ENCODE assay signal across 1 cellular context in the genomic region with DNA sequence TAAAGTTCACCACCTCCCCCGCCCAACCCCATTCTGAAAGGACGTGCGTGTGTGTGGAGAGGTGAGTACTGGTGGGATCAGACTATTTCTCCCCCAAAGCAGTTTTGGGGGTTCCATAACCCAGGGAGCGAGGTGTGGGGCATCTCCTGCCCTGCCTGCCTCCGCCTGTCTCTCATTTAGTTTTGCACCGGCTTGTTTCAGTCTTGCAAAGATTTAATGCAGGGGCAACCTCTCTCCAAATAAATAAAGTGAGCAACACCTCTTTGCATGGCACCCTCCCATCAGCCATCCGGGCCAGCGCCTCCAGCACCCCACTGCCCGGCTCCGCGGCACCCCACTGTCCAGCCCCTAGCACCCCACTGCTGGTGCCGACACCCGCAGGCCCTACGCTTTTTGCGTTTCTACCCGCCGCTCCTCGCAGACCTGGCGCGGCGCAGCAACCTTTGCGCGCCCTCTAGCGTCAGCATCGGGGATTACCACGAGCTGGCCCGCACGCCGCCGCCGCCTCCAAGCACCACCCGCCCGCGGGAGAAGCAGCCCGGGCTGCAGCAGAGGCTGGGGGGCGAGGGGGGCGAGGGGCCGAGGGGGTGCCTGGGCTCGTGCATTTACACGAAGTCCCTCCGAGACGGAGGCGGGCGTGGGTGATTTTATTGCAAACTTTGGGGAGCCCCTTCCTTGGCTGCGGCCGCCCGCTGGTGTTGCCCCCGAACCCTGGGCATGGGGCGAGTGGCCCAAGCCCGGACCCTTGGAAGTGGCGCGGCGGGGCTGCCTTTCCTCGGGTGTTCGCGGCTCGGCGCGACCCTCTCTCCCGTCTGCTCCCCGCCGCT.
TF ChIP-seq lines count a peak whose summit lies in the region.

No MANE protein-coding gene starts in this region.

TF ChIP-seq in HepG2, 621 proteins besides CTCF, POLR2A, EP300 and RAD21 (continued from another document and continues in another):
- TF ChIP-seq ZSCAN5A (CRISPR knock-in tag; IDR thresholded peaks at IDR 0.05; ENCODE audit: borderline replicate concordance) (no peak), ZFX (CRISPR knock-in tag; IDR thresholded peaks at IDR 0.05; ENCODE audit: low read depth) (no peak), NR2F2 (IDR thresholded peaks at IDR 0.05; ENCODE audit: borderline replicate concordance, low read depth) (no peak), ZNF772 (CRISPR knock-in tag; IDR thresholded peaks at IDR 0.05) (no peak), AGO1 (IDR thresholded peaks at IDR 0.05; ENCODE audit: low read depth, low read length, poor library complexity, severe bottlenecking) (peak; percentile 57), ZSCAN29 (CRISPR knock-in tag; conservative IDR thresholded peaks at IDR 0.05) (no peak), ZMYM3 (CRISPR knock-in tag; IDR thresholded peaks at IDR 0.05) (no peak), NONO (IDR thresholded peaks at IDR 0.05) (no peak), NONO (CRISPR knock-in tag; conservative IDR thresholded peaks at IDR 0.05) (0 out of 2 replicates have a peak, but pooled peaks have one; percentile 39), ZNF724P (CRISPR knock-in tag; IDR thresholded peaks at IDR 0.05; ENCODE audit: borderline replicate concordance) (peak; percentile 62; the same call in 1 of the 2 replicates), HNRNPLL (IDR thresholded peaks at IDR 0.05; ENCODE audit: low read depth, low read length, poor library complexity, severe bottlenecking) (peak; percentile 100), TAF1 (CRISPR knock-in tag; IDR thresholded peaks at IDR 0.05) (no peak), STAT5B (CRISPR knock-in tag; IDR thresholded peaks at IDR 0.05) (no peak), MTA3 (CRISPR knock-in tag; IDR thresholded peaks at IDR 0.05) (no peak), TOPORS (CRISPR knock-in tag; IDR thresholded peaks at IDR 0.05) (no peak), UBTF (CRISPR knock-in tag; IDR thresholded peaks at IDR 0.05) (no peak), HOXA5 (CRISPR knock-in tag; IDR thresholded peaks at IDR 0.05) (no peak), EED (CRISPR knock-in tag; IDR thresholded peaks at IDR 0.05) (no peak), ZNF362 (CRISPR knock-in tag; IDR thresholded peaks at IDR 0.05; ENCODE audit: borderline replicate concordance) (no peak), NFE2L2 (IDR thresholded peaks at IDR 0.05; ENCODE audit: low read length) (no peak), ZNF556 (CRISPR knock-in tag; IDR thresholded peaks at IDR 0.05; ENCODE audit: borderline replicate concordance) (no peak), ATF3 (CRISPR knock-in tag; IDR thresholded peaks at IDR 0.05) (no peak), ZNF143 (CRISPR knock-in tag; IDR thresholded peaks at IDR 0.05) (no peak), ZNF263 (CRISPR knock-in tag; IDR thresholded peaks at IDR 0.05) (no peak), ZNF574 (CRISPR knock-in tag; IDR thresholded peaks at IDR 0.05) (peak; percentile 20; the same call in 1 of the 2 replicates), FOXA3 (CRISPR knock-in tag; IDR thresholded peaks at IDR 0.05) (no peak), SYNCRIP (IDR thresholded peaks at IDR 0.05; ENCODE audit: insufficient read depth, low read depth, low read length) (no peak), HNF1B (CRISPR knock-in tag; IDR thresholded peaks at IDR 0.05) (0 out of 2 replicates have a peak, but pooled peaks have one; percentile 32)
- TF ChIP-seq, protein P1, sequence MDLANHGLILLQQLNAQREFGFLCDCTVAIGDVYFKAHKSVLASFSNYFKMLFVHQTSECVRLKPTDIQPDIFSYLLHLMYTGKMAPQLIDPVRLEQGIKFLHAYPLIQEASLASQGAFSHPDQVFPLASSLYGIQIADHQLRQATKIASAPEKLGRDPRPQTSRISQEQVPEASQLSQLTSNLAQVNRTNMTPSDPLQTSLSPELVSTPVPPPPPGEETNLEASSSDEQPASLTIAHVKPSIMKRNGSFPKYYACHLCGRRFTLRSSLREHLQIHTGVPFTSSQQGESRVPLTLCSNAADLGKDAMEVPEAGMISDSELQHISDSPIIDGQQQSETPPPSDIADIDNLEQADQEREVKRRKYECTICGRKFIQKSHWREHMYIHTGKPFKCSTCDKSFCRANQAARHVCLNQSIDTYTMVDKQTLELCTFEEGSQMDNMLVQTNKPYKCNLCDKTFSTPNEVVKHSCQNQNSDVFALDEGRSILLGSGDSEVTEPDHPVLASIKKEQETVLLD (CRISPR knock-in tag; IDR thresholded peaks at IDR 0.05; ENCODE audit: low read depth): no peak
- TF ChIP-seq, protein P2, sequence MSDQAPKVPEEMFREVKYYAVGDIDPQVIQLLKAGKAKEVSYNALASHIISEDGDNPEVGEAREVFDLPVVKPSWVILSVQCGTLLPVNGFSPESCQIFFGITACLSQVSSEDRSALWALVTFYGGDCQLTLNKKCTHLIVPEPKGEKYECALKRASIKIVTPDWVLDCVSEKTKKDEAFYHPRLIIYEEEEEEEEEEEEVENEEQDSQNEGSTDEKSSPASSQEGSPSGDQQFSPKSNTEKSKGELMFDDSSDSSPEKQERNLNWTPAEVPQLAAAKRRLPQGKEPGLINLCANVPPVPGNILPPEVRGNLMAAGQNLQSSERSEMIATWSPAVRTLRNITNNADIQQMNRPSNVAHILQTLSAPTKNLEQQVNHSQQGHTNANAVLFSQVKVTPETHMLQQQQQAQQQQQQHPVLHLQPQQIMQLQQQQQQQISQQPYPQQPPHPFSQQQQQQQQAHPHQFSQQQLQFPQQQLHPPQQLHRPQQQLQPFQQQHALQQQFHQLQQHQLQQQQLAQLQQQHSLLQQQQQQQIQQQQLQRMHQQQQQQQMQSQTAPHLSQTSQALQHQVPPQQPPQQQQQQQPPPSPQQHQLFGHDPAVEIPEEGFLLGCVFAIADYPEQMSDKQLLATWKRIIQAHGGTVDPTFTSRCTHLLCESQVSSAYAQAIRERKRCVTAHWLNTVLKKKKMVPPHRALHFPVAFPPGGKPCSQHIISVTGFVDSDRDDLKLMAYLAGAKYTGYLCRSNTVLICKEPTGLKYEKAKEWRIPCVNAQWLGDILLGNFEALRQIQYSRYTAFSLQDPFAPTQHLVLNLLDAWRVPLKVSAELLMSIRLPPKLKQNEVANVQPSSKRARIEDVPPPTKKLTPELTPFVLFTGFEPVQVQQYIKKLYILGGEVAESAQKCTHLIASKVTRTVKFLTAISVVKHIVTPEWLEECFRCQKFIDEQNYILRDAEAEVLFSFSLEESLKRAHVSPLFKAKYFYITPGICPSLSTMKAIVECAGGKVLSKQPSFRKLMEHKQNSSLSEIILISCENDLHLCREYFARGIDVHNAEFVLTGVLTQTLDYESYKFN (CRISPR knock-in tag; conservative IDR thresholded peaks at IDR 0.05): no peak
- TF ChIP-seq, protein P3, sequence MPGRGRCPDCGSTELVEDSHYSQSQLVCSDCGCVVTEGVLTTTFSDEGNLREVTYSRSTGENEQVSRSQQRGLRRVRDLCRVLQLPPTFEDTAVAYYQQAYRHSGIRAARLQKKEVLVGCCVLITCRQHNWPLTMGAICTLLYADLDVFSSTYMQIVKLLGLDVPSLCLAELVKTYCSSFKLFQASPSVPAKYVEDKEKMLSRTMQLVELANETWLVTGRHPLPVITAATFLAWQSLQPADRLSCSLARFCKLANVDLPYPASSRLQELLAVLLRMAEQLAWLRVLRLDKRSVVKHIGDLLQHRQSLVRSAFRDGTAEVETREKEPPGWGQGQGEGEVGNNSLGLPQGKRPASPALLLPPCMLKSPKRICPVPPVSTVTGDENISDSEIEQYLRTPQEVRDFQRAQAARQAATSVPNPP (CRISPR knock-in tag; IDR thresholded peaks at IDR 0.05): no peak
- TF ChIP-seq, protein P4, sequence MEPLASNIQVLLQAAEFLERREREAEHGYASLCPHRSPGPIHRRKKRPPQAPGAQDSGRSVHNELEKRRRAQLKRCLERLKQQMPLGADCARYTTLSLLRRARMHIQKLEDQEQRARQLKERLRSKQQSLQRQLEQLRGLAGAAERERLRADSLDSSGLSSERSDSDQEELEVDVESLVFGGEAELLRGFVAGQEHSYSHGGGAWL (CRISPR knock-in tag; IDR thresholded peaks at IDR 0.05): 0 out of 2 replicates have a peak, but pooled peaks have one; percentile 32
- TF ChIP-seq, protein P5, sequence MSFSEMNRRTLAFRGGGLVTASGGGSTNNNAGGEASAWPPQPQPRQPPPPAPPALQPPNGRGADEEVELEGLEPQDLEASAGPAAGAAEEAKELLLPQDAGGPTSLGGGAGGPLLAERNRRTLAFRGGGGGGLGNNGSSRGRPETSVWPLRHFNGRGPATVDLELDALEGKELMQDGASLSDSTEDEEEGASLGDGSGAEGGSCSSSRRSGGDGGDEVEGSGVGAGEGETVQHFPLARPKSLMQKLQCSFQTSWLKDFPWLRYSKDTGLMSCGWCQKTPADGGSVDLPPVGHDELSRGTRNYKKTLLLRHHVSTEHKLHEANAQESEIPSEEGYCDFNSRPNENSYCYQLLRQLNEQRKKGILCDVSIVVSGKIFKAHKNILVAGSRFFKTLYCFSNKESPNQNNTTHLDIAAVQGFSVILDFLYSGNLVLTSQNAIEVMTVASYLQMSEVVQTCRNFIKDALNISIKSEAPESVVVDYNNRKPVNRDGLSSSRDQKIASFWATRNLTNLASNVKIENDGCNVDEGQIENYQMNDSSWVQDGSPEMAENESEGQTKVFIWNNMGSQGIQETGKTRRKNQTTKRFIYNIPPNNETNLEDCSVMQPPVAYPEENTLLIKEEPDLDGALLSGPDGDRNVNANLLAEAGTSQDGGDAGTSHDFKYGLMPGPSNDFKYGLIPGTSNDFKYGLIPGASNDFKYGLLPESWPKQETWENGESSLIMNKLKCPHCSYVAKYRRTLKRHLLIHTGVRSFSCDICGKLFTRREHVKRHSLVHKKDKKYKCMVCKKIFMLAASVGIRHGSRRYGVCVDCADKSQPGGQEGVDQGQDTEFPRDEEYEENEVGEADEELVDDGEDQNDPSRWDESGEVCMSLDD (CRISPR knock-in tag; IDR thresholded peaks at IDR 0.05; ENCODE audit: borderline replicate concordance): peak; percentile 37; the same call in 1 of the 2 replicates
